ENCODE assay signal across 1 cellular context in the genomic region with DNA sequence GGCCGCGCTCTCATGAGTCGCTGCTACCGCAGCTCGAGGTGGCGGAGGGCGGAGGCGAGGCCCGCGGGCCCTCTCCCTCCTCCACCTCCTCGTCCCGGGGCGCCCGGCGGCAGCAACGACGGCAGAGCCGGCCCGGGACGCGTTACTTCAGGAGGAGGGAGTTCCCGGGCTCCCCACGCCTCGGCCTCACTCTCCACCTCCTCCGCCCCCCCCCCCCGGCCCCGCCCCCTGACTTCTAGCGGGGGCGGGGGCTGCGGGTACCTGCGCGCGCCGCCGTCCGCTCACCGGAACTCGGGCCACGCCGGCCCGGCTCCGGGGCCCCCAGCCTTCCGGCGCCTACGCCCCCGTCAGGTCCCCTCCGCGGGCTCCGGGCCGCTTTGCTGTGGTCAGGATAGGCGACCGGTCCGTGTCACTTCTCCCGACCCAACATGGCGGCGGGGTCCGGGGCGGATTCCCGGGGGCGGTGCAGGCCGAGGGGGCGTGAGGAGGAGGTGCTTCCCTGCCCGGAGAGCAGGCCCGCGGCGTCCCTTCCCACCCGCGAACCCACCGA.
TF ChIP-seq lines count a peak whose summit lies in the region.

A gene (minus strand): TSS at position 120 of the 550 bp plus-strand sequence. CDS start 55,415 bp downstream, outside the sequence.

TF ChIP-seq in HEK293, 187 proteins besides CTCF, POLR2A, EP300 and RAD21 (continued from another document and continues in another):
- no peak for TF ChIP-seq TCF7L2 (IDR thresholded peaks at IDR 0.05; ENCODE audit: borderline replicate concordance, low read depth, low read length)
- TF ChIP-seq ZNF558 (tag by site-specific recombination; IDR thresholded peaks at IDR 0.05): no peak
- TF ChIP-seq ZNF664 (tag by site-specific recombination; IDR thresholded peaks at IDR 0.05): no peak
- 0 out of 2 replicates have a peak, but pooled peaks have one; percentile 24 for TF ChIP-seq ZNF561 (tag by site-specific recombination; IDR thresholded peaks at IDR 0.05; ENCODE audit: borderline replicate concordance)
- peak; percentile 71 for TF ChIP-seq SP7 (tag by site-specific recombination; IDR thresholded peaks at IDR 0.05)
- no peak; the same call in 1 of the 2 replicates for TF ChIP-seq YY1 (tag by site-specific recombination; IDR thresholded peaks at IDR 0.05)
- no peak for TF ChIP-seq ZNF707 (tag by site-specific recombination; IDR thresholded peaks at IDR 0.05)
- TF ChIP-seq, protein P1, sequence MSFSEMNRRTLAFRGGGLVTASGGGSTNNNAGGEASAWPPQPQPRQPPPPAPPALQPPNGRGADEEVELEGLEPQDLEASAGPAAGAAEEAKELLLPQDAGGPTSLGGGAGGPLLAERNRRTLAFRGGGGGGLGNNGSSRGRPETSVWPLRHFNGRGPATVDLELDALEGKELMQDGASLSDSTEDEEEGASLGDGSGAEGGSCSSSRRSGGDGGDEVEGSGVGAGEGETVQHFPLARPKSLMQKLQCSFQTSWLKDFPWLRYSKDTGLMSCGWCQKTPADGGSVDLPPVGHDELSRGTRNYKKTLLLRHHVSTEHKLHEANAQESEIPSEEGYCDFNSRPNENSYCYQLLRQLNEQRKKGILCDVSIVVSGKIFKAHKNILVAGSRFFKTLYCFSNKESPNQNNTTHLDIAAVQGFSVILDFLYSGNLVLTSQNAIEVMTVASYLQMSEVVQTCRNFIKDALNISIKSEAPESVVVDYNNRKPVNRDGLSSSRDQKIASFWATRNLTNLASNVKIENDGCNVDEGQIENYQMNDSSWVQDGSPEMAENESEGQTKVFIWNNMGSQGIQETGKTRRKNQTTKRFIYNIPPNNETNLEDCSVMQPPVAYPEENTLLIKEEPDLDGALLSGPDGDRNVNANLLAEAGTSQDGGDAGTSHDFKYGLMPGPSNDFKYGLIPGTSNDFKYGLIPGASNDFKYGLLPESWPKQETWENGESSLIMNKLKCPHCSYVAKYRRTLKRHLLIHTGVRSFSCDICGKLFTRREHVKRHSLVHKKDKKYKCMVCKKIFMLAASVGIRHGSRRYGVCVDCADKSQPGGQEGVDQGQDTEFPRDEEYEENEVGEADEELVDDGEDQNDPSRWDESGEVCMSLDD (tag by site-specific recombination; IDR thresholded peaks at IDR 0.05): 0 out of 2 replicates have a peak, but pooled peaks have one; percentile 35
- no peak for TF ChIP-seq ZNF560 (tag by site-specific recombination; IDR thresholded peaks at IDR 0.05; ENCODE audit: borderline replicate concordance)
- no peak for TF ChIP-seq ZNF514 (tag by site-specific recombination; IDR thresholded peaks at IDR 0.05)
- TF ChIP-seq ZNF670 (tag by site-specific recombination; IDR thresholded peaks at IDR 0.05; ENCODE audit: low read depth): no peak
- TF ChIP-seq ZNF16 (tag by site-specific recombination; IDR thresholded peaks at IDR 0.05; ENCODE audit: low read depth): no peak
- TF ChIP-seq ZBTB7A (tag by site-specific recombination; IDR thresholded peaks at IDR 0.05; ENCODE audit: low read depth): no peak
- TF ChIP-seq, protein P2, sequence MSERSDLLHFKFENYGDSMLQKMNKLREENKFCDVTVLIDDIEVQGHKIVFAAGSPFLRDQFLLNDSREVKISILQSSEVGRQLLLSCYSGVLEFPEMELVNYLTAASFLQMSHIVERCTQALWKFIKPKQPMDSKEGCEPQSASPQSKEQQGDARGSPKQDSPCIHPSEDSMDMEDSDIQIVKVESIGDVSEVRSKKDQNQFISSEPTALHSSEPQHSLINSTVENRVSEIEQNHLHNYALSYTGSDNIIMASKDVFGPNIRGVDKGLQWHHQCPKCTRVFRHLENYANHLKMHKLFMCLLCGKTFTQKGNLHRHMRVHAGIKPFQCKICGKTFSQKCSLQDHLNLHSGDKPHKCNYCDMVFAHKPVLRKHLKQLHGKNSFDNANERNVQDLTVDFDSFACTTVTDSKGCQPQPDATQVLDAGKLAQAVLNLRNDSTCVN (tag by site-specific recombination; optimal IDR thresholded peaks at IDR 0.05): peak; percentile 49
- TF ChIP-seq ZNF350 (tag by site-specific recombination; IDR thresholded peaks at IDR 0.05): no peak
- no peak for TF ChIP-seq ZBTB21 (tag by site-specific recombination; IDR thresholded peaks at IDR 0.05)
- TF ChIP-seq ZNF112 (tag by site-specific recombination; IDR thresholded peaks at IDR 0.05): no peak
- no peak for TF ChIP-seq ZNF211 (tag by site-specific recombination; IDR thresholded peaks at IDR 0.05; ENCODE audit: low read depth)
- TF ChIP-seq, protein P3, sequence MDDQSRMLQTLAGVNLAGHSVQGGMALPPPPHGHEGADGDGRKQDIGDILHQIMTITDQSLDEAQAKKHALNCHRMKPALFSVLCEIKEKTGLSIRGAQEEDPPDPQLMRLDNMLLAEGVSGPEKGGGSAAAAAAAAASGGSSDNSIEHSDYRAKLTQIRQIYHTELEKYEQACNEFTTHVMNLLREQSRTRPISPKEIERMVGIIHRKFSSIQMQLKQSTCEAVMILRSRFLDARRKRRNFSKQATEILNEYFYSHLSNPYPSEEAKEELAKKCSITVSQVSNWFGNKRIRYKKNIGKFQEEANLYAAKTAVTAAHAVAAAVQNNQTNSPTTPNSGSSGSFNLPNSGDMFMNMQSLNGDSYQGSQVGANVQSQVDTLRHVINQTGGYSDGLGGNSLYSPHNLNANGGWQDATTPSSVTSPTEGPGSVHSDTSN (CRISPR knock-in tag; IDR thresholded peaks at IDR 0.05): no peak
- TF ChIP-seq SP2 (tag by site-specific recombination; IDR thresholded peaks at IDR 0.05): peak; percentile 79
- TF ChIP-seq ZNF701 (tag by site-specific recombination; IDR thresholded peaks at IDR 0.05): no peak
- no peak for TF ChIP-seq TRIM28 (IDR thresholded peaks at IDR 0.05; ENCODE audit: borderline replicate concordance, low read length)
- peak; percentile 95 for TF ChIP-seq ZFHX2 (tag by site-specific recombination; conservative IDR thresholded peaks at IDR 0.05)
- TF ChIP-seq ZNF843 (tag by site-specific recombination; IDR thresholded peaks at IDR 0.05): no peak
- no peak for TF ChIP-seq ZNF610 (tag by site-specific recombination; IDR thresholded peaks at IDR 0.05; ENCODE audit: borderline replicate concordance)
- TF ChIP-seq, protein P4, sequence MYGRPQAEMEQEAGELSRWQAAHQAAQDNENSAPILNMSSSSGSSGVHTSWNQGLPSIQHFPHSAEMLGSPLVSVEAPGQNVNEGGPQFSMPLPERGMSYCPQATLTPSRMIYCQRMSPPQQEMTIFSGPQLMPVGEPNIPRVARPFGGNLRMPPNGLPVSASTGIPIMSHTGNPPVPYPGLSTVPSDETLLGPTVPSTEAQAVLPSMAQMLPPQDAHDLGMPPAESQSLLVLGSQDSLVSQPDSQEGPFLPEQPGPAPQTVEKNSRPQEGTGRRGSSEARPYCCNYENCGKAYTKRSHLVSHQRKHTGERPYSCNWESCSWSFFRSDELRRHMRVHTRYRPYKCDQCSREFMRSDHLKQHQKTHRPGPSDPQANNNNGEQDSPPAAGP (tag by site-specific recombination; IDR thresholded peaks at IDR 0.05): no peak
- TF ChIP-seq, protein P5, sequence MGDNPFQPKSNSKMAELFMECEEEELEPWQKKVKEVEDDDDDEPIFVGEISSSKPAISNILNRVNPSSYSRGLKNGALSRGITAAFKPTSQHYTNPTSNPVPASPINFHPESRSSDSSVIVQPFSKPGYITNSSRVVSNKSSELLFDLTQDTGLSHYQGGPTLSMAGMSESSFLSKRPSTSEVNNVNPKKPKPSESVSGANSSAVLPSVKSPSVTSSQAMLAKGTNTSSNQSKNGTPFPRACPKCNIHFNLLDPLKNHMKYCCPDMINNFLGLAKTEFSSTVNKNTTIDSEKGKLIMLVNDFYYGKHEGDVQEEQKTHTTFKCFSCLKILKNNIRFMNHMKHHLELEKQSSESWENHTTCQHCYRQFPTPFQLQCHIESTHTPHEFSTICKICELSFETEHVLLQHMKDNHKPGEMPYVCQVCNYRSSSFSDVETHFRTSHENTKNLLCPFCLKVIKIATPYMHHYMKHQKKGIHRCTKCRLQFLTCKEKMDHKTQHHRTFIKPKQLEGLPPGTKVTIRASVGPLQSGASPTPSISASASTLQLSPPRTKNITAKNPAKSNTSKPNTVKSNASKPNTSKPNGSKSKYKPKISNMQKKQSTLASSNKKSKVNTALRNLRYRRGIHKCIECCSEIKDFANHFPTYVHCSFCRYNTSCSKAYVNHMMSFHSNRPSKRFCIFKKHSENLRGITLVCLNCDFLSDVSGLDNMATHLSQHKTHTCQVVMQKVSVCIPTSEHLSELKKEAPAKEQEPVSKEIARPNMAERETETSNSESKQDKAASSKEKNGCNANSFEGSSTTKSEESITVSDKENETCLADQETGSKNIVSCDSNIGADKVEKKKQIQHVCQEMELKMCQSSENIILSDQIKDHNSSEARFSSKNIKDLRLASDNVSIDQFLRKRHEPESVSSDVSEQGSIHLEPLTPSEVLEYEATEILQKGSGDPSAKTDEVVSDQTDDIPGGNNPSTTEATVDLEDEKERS (tag by site-specific recombination; IDR thresholded peaks at IDR 0.05): no peak
- TF ChIP-seq, protein P6, sequence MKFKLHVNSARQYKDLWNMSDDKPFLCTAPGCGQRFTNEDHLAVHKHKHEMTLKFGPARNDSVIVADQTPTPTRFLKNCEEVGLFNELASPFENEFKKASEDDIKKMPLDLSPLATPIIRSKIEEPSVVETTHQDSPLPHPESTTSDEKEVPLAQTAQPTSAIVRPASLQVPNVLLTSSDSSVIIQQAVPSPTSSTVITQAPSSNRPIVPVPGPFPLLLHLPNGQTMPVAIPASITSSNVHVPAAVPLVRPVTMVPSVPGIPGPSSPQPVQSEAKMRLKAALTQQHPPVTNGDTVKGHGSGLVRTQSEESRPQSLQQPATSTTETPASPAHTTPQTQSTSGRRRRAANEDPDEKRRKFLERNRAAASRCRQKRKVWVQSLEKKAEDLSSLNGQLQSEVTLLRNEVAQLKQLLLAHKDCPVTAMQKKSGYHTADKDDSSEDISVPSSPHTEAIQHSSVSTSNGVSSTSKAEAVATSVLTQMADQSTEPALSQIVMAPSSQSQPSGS (tag by site-specific recombination; IDR thresholded peaks at IDR 0.05; ENCODE audit: low read depth): no peak
- TF ChIP-seq KLF10 (tag by site-specific recombination; IDR thresholded peaks at IDR 0.05): peak; percentile 54; the same call in 1 of the 2 replicates
- TF ChIP-seq, protein P7, sequence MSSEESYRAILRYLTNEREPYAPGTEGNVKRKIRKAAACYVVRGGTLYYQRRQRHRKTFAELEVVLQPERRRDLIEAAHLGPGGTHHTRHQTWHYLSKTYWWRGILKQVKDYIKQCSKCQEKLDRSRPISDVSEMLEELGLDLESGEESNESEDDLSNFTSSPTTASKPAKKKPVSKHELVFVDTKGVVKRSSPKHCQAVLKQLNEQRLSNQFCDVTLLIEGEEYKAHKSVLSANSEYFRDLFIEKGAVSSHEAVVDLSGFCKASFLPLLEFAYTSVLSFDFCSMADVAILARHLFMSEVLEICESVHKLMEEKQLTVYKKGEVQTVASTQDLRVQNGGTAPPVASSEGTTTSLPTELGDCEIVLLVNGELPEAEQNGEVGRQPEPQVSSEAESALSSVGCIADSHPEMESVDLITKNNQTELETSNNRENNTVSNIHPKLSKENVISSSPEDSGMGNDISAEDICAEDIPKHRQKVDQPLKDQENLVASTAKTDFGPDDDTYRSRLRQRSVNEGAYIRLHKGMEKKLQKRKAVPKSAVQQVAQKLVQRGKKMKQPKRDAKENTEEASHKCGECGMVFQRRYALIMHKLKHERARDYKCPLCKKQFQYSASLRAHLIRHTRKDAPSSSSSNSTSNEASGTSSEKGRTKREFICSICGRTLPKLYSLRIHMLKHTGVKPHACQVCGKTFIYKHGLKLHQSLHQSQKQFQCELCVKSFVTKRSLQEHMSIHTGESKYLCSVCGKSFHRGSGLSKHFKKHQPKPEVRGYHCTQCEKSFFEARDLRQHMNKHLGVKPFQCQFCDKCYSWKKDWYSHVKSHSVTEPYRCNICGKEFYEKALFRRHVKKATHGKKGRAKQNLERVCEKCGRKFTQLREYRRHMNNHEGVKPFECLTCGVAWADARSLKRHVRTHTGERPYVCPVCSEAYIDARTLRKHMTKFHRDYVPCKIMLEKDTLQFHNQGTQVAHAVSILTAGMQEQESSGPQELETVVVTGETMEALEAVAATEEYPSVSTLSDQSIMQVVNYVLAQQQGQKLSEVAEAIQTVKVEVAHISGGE (tag by site-specific recombination; conservative IDR thresholded peaks at IDR 0.05; ENCODE audit: low read depth): peak; percentile 93
- TF ChIP-seq ZFP69B (tag by site-specific recombination; IDR thresholded peaks at IDR 0.05): no peak
- TF ChIP-seq, protein P8, sequence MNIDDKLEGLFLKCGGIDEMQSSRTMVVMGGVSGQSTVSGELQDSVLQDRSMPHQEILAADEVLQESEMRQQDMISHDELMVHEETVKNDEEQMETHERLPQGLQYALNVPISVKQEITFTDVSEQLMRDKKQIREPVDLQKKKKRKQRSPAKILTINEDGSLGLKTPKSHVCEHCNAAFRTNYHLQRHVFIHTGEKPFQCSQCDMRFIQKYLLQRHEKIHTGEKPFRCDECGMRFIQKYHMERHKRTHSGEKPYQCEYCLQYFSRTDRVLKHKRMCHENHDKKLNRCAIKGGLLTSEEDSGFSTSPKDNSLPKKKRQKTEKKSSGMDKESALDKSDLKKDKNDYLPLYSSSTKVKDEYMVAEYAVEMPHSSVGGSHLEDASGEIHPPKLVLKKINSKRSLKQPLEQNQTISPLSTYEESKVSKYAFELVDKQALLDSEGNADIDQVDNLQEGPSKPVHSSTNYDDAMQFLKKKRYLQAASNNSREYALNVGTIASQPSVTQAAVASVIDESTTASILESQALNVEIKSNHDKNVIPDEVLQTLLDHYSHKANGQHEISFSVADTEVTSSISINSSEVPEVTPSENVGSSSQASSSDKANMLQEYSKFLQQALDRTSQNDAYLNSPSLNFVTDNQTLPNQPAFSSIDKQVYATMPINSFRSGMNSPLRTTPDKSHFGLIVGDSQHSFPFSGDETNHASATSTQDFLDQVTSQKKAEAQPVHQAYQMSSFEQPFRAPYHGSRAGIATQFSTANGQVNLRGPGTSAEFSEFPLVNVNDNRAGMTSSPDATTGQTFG (tag by site-specific recombination; IDR thresholded peaks at IDR 0.05; ENCODE audit: borderline replicate concordance): no peak
- no peak for TF ChIP-seq ZNF214 (tag by site-specific recombination; IDR thresholded peaks at IDR 0.05; ENCODE audit: borderline replicate concordance)
- no peak for TF ChIP-seq ZNF837 (tag by site-specific recombination; IDR thresholded peaks at IDR 0.05)
- TF ChIP-seq, protein P9, sequence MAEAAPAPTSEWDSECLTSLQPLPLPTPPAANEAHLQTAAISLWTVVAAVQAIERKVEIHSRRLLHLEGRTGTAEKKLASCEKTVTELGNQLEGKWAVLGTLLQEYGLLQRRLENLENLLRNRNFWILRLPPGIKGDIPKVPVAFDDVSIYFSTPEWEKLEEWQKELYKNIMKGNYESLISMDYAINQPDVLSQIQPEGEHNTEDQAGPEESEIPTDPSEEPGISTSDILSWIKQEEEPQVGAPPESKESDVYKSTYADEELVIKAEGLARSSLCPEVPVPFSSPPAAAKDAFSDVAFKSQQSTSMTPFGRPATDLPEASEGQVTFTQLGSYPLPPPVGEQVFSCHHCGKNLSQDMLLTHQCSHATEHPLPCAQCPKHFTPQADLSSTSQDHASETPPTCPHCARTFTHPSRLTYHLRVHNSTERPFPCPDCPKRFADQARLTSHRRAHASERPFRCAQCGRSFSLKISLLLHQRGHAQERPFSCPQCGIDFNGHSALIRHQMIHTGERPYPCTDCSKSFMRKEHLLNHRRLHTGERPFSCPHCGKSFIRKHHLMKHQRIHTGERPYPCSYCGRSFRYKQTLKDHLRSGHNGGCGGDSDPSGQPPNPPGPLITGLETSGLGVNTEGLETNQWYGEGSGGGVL (tag by site-specific recombination; IDR thresholded peaks at IDR 0.05): peak; percentile 72
- no peak for TF ChIP-seq MYNN (tag by site-specific recombination; IDR thresholded peaks at IDR 0.05; ENCODE audit: borderline replicate concordance)
- peak; percentile 90; the same call in 1 of the 2 replicates for TF ChIP-seq KLF16 (tag by site-specific recombination; IDR thresholded peaks at IDR 0.05)
- no peak for TF ChIP-seq ZNF600 (tag by site-specific recombination; IDR thresholded peaks at IDR 0.05)
- peak; percentile 62; the same call in 1 of the 2 replicates for TF ChIP-seq ZNF501 (tag by site-specific recombination; IDR thresholded peaks at IDR 0.05)
- peak; percentile 84 for TF ChIP-seq KLF9 (tag by site-specific recombination; IDR thresholded peaks at IDR 0.05; ENCODE audit: low read depth)
